ENCODE assay signal across 10 cellular contexts in the genomic region with DNA sequence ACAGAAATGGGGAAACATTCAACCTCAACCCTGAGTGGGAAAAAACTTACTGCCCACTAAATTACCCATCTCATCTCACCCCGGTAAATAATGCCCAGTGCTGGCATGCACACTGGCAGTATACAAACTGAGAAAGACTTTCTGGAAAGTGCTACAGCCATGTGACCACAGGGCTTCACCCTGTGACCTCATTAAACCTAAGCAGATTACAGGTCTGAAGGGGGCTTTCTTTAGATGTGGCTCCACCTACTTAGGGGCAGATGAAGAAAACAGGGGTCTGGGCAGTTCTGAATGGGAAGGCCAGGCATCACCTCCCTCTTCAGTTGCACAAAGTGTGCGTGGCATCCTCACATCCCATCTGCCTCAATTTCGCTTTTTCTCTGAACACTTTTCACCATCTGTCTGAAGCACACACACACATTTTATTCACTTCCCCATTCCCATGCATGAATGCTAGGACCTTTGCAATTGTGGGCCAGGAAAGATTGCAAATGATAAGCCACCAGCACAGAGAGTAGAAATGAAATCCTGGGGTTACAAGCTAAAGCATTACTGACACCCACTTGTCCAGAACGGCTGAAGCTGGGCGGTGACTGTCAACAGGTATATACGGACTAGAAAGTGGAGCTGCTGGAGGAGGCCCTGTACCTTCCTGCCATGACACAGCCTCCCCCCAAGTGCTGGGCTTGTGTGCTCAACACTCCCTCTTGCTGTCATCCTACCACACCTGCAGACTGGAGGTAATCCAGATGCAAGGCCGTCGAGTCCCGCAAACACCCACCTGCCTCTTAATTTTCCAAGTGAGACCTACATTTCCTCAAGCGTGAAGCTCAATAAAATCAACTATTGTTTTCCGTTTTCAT. TPM values are rescaled to one million over a fixed set of nuclear protein-coding genes. Genes with fewer than 3 reads are reported as not detected.
A peak's percentile ranks its signal among the peaks of the same experiment; 100 is the strongest.
DNase-seq lines count a peak whose midpoint lies in the region; ATAC-seq, FAIRE-seq and TF ChIP-seq lines count a peak whose summit lies in the region.
"Had no signal": no experiment of that assay in that cellular context is flagged by ENCODE, and none has a peak within 500 bp of the region (broad histone marks: within the 10 kb centered on the region; RNA-seq: fewer than 3 reads in every experiment).

No MANE protein-coding gene starts in this region.

- H3K4me3 Mint-ChIP-seq in CD8-positive, alpha-beta T cell, result peak overlapping the region; percentile 35
- H3K4me3 Mint-ChIP-seq in WTC11, result peak overlapping the region; percentile 71

- no peak for DNase-seq in CD8-positive, alpha-beta T cell
- DNase-seq in HFF-Myc (ENCODE audit: extremely low read depth, low read depth) (no peak), WTC11 (ENCODE audit: low spot score) (no peak), mucosa of descending colon (peak in 2 of 3 donors; percentile 26 to 51), D341Med (ENCODE audit: low spot score) (no peak), D721Med (ENCODE audit: insufficient read length, low spot score) (no peak), sciatic nerve (ENCODE audit: low spot score) (no peak)
- DNase-seq: NCI-H2227 treated with DMSO at 0.1 percent for 48 hours had no signal

- H3K9me3 Mint-ChIP-seq in CD8-positive, alpha-beta T cell, result no peaks in the 10 kb centered on the region
- H3K9me3 Mint-ChIP-seq in WTC11, result peaks cover 7% of the 10 kb centered on the region

- H3K27ac Mint-ChIP-seq in CD8-positive, alpha-beta T cell, result peak overlapping the region; percentile 47
- peak overlapping the region; percentile 89 for H3K27ac Mint-ChIP-seq in WTC11

- POLR2A ChIA-PET in CD8-positive, alpha-beta T cell (lab: Charles Lee), result no interaction called here
- POLR2A ChIA-PET in WTC11 (lab: Charles Lee), result no interaction called here

- no peaks in the 10 kb centered on the region for H3K27me3 ChIP-seq in CD8-positive, alpha-beta T cell (ENCODE audit: insufficient read depth, low read length)

- ATAC-seq in CD8-positive, alpha-beta T cell, result no peak
- no peak for ATAC-seq in WTC11
- no peak for ATAC-seq in mucosa of descending colon
- no peak for ATAC-seq in HG03520 (IDR thresholded peaks at IDR 0.05; ENCODE audit: unreplicated experiment)
- ATAC-seq in sciatic nerve, result no peak

- H3K27ac ChIP-seq in CD8-positive, alpha-beta T cell (ENCODE audit: low read depth, low read length), result no peak overlapping the region

- no peak overlapping the region for H3K4me3 ChIP-seq in CD8-positive, alpha-beta T cell (ENCODE audit: low read depth, low read length)
- 0 out of 2 replicates have a peak overlapping the region, but pooled peaks have one; percentile 14 for H3K4me3 ChIP-seq in HFF-Myc (replicated peaks; ENCODE audit: low read depth, low read length)
- no peak overlapping the region for H3K4me3 ChIP-seq in mucosa of descending colon

- peaks cover 41% of the 10 kb centered on the region for H3K4me1 ChIP-seq in CD8-positive, alpha-beta T cell (ENCODE audit: insufficient read depth, low read length)
- H3K4me1 ChIP-seq in mucosa of descending colon (ENCODE audit: low read depth), result peaks cover 44% of the 10 kb centered on the region

- H3K36me3 Mint-ChIP-seq in CD8-positive, alpha-beta T cell, result peaks cover 21% of the 10 kb centered on the region
- H3K36me3 Mint-ChIP-seq in WTC11, result peaks cover 21% of the 10 kb centered on the region

- H3K36me3 ChIP-seq in CD8-positive, alpha-beta T cell (ENCODE audit: insufficient read depth, low read length), result no peaks in the 10 kb centered on the region
- H3K36me3 ChIP-seq in mucosa of descending colon (ENCODE audit: low read depth), result no peaks in the 10 kb centered on the region

- TF ChIP-seq CTCF in CD8-positive, alpha-beta T cell (IDR thresholded peaks at IDR 0.05), result no peak
- TF ChIP-seq CTCF in HFF-Myc (IDR thresholded peaks at IDR 0.05; ENCODE audit: low read depth, low read length, missing control alignments), result no peak
- TF ChIP-seq CTCF in WTC11 (IDR thresholded peaks at IDR 0.05), result no peak
- no peak for TF ChIP-seq CTCF in mucosa of descending colon (IDR thresholded peaks at IDR 0.05)
- no peak for TF ChIP-seq CTCF in D721Med (IDR thresholded peaks at IDR 0.05; ENCODE audit: insufficient read depth, missing control alignments)

- FAIRE-seq in D721Med (lab: Jason Lieb, UNC), result no peak
- FAIRE-seq: urothelium cell line had no signal

- CTCF ChIA-PET in CD8-positive, alpha-beta T cell (lab: Charles Lee), result interaction anchor here (1.0 to 1.4 kb wide), 2 partner anchors 9 to 131 kb away, joined by 3 to 5 read pairs; no protein-coding TSS in a partner anchor
- CTCF ChIA-PET in WTC11 (lab: Charles Lee), result interaction anchor here (2.1 to 2.6 kb wide), 3 partner anchors 13 to 134 kb away, joined by 9 to 10 read pairs (median 9); no protein-coding TSS in a partner anchor

- H3K27me3 Mint-ChIP-seq in CD8-positive, alpha-beta T cell (ENCODE audit: low read depth), result no peaks in the 10 kb centered on the region
- no peaks in the 10 kb centered on the region for H3K27me3 Mint-ChIP-seq in WTC11 (ENCODE audit: low read depth)

- H3K4me1 Mint-ChIP-seq in CD8-positive, alpha-beta T cell (ENCODE audit: low read depth), result peaks cover 43% of the 10 kb centered on the region
- H3K4me1 Mint-ChIP-seq in WTC11, result peaks cover 31% of the 10 kb centered on the region

- no peaks in the 10 kb centered on the region for H3K9me3 ChIP-seq in CD8-positive, alpha-beta T cell (ENCODE audit: low read length)
- peaks cover 7% of the 10 kb centered on the region for H3K9me3 ChIP-seq in mucosa of descending colon

- intact Hi-C loops in CD8-positive, alpha-beta T cell (cut with DNase I, micrococcal nuclease), result loop anchor here in 1 of 2 experiments (10.0 kb wide), 1 partner anchor 619 kb away; the partner anchor contains the start of genes MORN1 and RER1
- intact Hi-C loops in mucosa of descending colon (cut with DNase I, micrococcal nuclease), result no loop called here
- intact Hi-C loops in sciatic nerve (cut with DNase I), result no loop called here

TF ChIP-seq in WTC11, 78 proteins besides CTCF, POLR2A, EP300 and RAD21:
- TF ChIP-seq JUN (CRISPR knock-in tag; IDR thresholded peaks at IDR 0.05) (no peak), ZNF121 (CRISPR knock-in tag; IDR thresholded peaks at IDR 0.05) (no peak), TEAD4 (CRISPR knock-in tag; IDR thresholded peaks at IDR 0.05) (no peak), IRF2 (CRISPR knock-in tag; IDR thresholded peaks at IDR 0.05; ENCODE audit: borderline replicate concordance, low read depth) (no peak), ZMAT4 (CRISPR knock-in tag; IDR thresholded peaks at IDR 0.05) (no peak), ETV6 (CRISPR knock-in tag; IDR thresholded peaks at IDR 0.05) (no peak)
TF ChIP-seq in WTC11: peak in this region for 0.

RNA-seq across cellular contexts. Expression of gene NADK, which starts 2.7 kb away (rescaled TPM):
- 10 to 100 TPM; 15.4 to 16.7 TPM for total RNA-seq in CD8-positive, alpha-beta T cell
- total RNA-seq in WTC11 (2021) (106 to 124 TPM (median 119 TPM) in 3 replicates), mucosa of descending colon (100 to 1,000 TPM; 116 to 160 (median 129) TPM), sciatic nerve (77.3 TPM)

RNA-seq across cellular contexts. Expression of gene CDK11A, which starts 51.4 kb away (rescaled TPM):
- total RNA-seq in CD8-positive, alpha-beta T cell, result 100 to 1,000 TPM; 252 to 280 TPM
- 47.8 to 54.7 TPM (median 52.0 TPM) in 3 replicates for total RNA-seq in WTC11 (2021)
- total RNA-seq in mucosa of descending colon, result 10 to 100 TPM; 67.1 to 91.0 (median 83.5) TPM
- total RNA-seq in sciatic nerve, result 51.5 TPM

Comparison
In these comparisons a context has a peak if more than half of its experiments do, and no peak if none do; other contexts are left out.
1. DNase-seq: peak in mucosa of descending colon (2 of 3); none in CD8-positive, alpha-beta T cell (0 of 7), HFF-Myc (single experiment), WTC11 (single experiment), D341Med (single experiment), D721Med (single experiment) and sciatic nerve (single experiment).